Comparison of ENCODE assay signal across 34 cellular contexts in genomic region chr12:126210026-126210425, GRCh38.
"Had no signal": no experiment of that assay in that cellular context is flagged by ENCODE, and none has a peak within 500 bp of the region (broad histone marks: within the 10 kb centered on the region; RNA-seq: fewer than 3 reads in every experiment).

No MANE protein-coding gene starts in this region.

- H3K9me3 Mint-ChIP-seq: activated B cell treated with CpG ODN at 0.5 μM for 24 hours; activated CD8-positive, alpha-beta T cell treated with anti-CD3 and anti-CD28 coated beads for 36 hours; dendritic cell treated with granulocyte-macrophage colony-stimulating factor and Interleukin-4, amounts not matched to agents 40 ng/mL and 50 ng/mL, for 4 days; T-helper 2 cell treated with Interferon-gamma antibody and Interleukin-4, amounts not matched to agents 5 μg/mL and 100 μg/mL, for 36 hours had no signal

- H3K27me3 ChIP-seq: brain microvascular endothelial cell, gastrocnemius medialis had no signal

- ATAC-seq: activated CD4-positive, CD25-positive, alpha-beta regulatory T cell treated with anti-CD3 and anti-CD28 coated beads, Interleukin-2, amount 50 U/mL, for 24 hours; activated CD8-positive, alpha-beta T cell treated with anti-CD3 and anti-CD28 coated beads for 36 hours; activated T-cell treated with anti-CD3 and anti-CD28 coated beads, Interleukin-2, amount 50 U/mL, for 4 hours; activated T-helper 17 cell treated with anti-CD3 and anti-CD28 coated beads, Interleukin-2, amount 50 U/mL, for 72 hours; gastrocnemius medialis; heart left ventricle; T-cell; T-helper 17 cell had no signal

- H3K36me3 Mint-ChIP-seq: activated naive CD8-positive, alpha-beta T cell; T-cell had no signal

- H3K4me3 Mint-ChIP-seq: activated B cell treated with CpG ODN at 0.5 μM for 24 hours; activated CD8-positive, alpha-beta T cell treated with anti-CD3 and anti-CD28 coated beads for 36 hours; activated naive CD8-positive, alpha-beta T cell; activated T-cell treated with anti-CD3 and anti-CD28 coated beads, Interleukin-2, amount 50 U/mL, for 4 hours; activated T-helper 17 cell treated with anti-CD3 and anti-CD28 coated beads, Interleukin-2, amount 50 U/mL, for 72 hours; central memory CD8-positive, alpha-beta T cell; dendritic cell treated with granulocyte-macrophage colony-stimulating factor and Interleukin-4, amounts not matched to agents 40 ng/mL and 50 ng/mL, for 4 days; T-cell; T-helper 17 cell; T-helper 2 cell treated with Interferon-gamma antibody and Interleukin-4, amounts not matched to agents 5 μg/mL and 100 μg/mL, for 36 hours had no signal

- H3K27ac ChIP-seq: brain microvascular endothelial cell, coronary artery, dorsolateral prefrontal cortex, esophagus muscularis mucosa, gastrocnemius medialis, heart left ventricle, WERI-Rb-1 had no signal

- H3K36me3 ChIP-seq: brain microvascular endothelial cell, esophagus muscularis mucosa, gastrocnemius medialis, heart left ventricle, WERI-Rb-1 had no signal

- H3K4me1 Mint-ChIP-seq: activated B cell treated with CpG ODN at 0.5 μM for 24 hours; activated T-helper 17 cell treated with anti-CD3 and anti-CD28 coated beads, Interleukin-2, amount 50 U/mL, for 72 hours; central memory CD8-positive, alpha-beta T cell; T-cell; T-helper 17 cell had no signal

- DNase-seq: activated B cell treated with CpG ODN at 0.5 μM for 24 hours; activated CD4-positive, alpha-beta T cell treated with anti-CD3 and anti-CD28 coated beads for 48 hours; activated CD4-positive, alpha-beta T cell treated with anti-CD3 and anti-CD28 coated beads, Interleukin-2, amount 50 U/mL, for 1 hour; activated CD4-positive, alpha-beta T cell treated with anti-CD3 and anti-CD28 coated beads, Interleukin-2, amount 50 U/mL, for 48 hours; activated CD8-positive, alpha-beta memory T cell treated with anti-CD3 and anti-CD28 coated beads for 24 hours; activated CD8-positive, alpha-beta T cell treated with anti-CD3 and anti-CD28 coated beads for 36 hours; activated effector memory CD4-positive, alpha-beta T cell treated with Interleukin-2 at 50 U/mL for 16 hours; activated gamma-delta T cell treated with Interleukin-2 at 50 U/mL for 16 hours; activated naive CD4-positive, alpha-beta T cell treated with anti-CD3 and anti-CD28 coated beads, Interleukin-2, amount 50 U/mL, for 16 hours; activated naive CD4-positive, alpha-beta T cell treated with Interleukin-2 at 50 U/mL for 16 hours; activated T-cell treated with anti-CD3 and anti-CD28 coated beads, Interleukin-2, amount 50 U/mL, for 4 hours; amniotic stem cell; anterior cingulate cortex; brain microvascular endothelial cell; dorsolateral prefrontal cortex; effector memory CD4-positive, alpha-beta T cell; erythroblast; foreskin fibroblast; gastrocnemius medialis; glutamatergic neuron; heart left ventricle; SW 1271; T-cell; T-helper 17 cell; T1000; WERI-Rb-1 had no signal

- H3K27ac Mint-ChIP-seq: activated B cell treated with CpG ODN at 0.5 μM for 24 hours; activated CD8-positive, alpha-beta T cell treated with anti-CD3 and anti-CD28 coated beads for 36 hours; activated naive CD8-positive, alpha-beta T cell; activated T-helper 17 cell treated with anti-CD3 and anti-CD28 coated beads, Interleukin-2, amount 50 U/mL, for 72 hours; dendritic cell treated with granulocyte-macrophage colony-stimulating factor and Interleukin-4, amounts not matched to agents 40 ng/mL and 50 ng/mL, for 4 days; T-cell; T-helper 17 cell; T-helper 2 cell treated with Interferon-gamma antibody and Interleukin-4, amounts not matched to agents 5 μg/mL and 100 μg/mL, for 36 hours had no signal

- H3K4me3 ChIP-seq: coronary artery, dorsolateral prefrontal cortex, esophagus muscularis mucosa, gastrocnemius medialis, heart left ventricle had no signal

- H3K4me1 ChIP-seq: esophagus muscularis mucosa, gastrocnemius medialis, heart left ventricle had no signal

- H3K9me3 ChIP-seq: esophagus muscularis mucosa, gastrocnemius medialis, heart left ventricle had no signal

- H3K27me3 Mint-ChIP-seq: activated B cell treated with CpG ODN at 0.5 μM for 24 hours; activated CD8-positive, alpha-beta T cell treated with anti-CD3 and anti-CD28 coated beads for 36 hours; activated naive CD8-positive, alpha-beta T cell; central memory CD8-positive, alpha-beta T cell; dendritic cell treated with granulocyte-macrophage colony-stimulating factor and Interleukin-4, amounts not matched to agents 40 ng/mL and 50 ng/mL, for 4 days; T-cell had no signal
